24 cellular contexts compared by ENCODE assay signal in genomic region chr4:104763554-104764210, GRCh38.
"Had no signal": no experiment of that assay in that cellular context is flagged by ENCODE, and none has a peak within 500 bp of the region (broad histone marks: within the 10 kb centered on the region; RNA-seq: fewer than 3 reads in every experiment).

No MANE protein-coding gene starts in this region.

- ATAC-seq: activated CD4-positive, alpha-beta T cell treated with anti-CD3 and anti-CD28 coated beads for 36 hours; activated CD8-positive, alpha-beta memory T cell treated with anti-CD3 and anti-CD28 coated beads, Interleukin-2, amount 10 ng/mL, durations not matched to agents 7 days and 5 days; activated CD8-positive, alpha-beta T cell treated with anti-CD3 and anti-CD28 coated beads, Interleukin-2, amount 10 ng/mL, durations not matched to agents 7 days and 5 days; activated T-cell treated with anti-CD3 and anti-CD28 coated beads, Interleukin-2, amount 50 U/mL, for 72 hours; lower lobe of right lung; stimulated activated effector memory CD8-positive, alpha-beta T cell treated with anti-CD3 and anti-CD28 coated beads, Interleukin-12 subunit alpha, Interleukin-12 subunit beta, amount 100 ng/mL, for 72 hours had no signal

- H3K4me3 ChIP-seq: colonic mucosa, esophagus squamous epithelium, hepatocyte, lower lobe of right lung, sigmoid colon, thoracic aorta, uterus had no signal

- H3K27ac ChIP-seq: colonic mucosa, epithelial cell of prostate, esophagus squamous epithelium, hepatocyte, lower lobe of right lung, sigmoid colon, thoracic aorta, uterus had no signal

- DNase-seq: activated CD4-positive, alpha-beta T cell treated with anti-CD3 and anti-CD28 coated beads for 36 hours; activated CD4-positive, CD25-positive, alpha-beta regulatory T cell; activated CD8-positive, alpha-beta memory T cell treated with anti-CD3 and anti-CD28 coated beads, Interleukin-2, amount 10 ng/mL, durations not matched to agents 7 days and 5 days; activated CD8-positive, alpha-beta T cell treated with anti-CD3 and anti-CD28 coated beads, Interleukin-2, amount 10 ng/mL, durations not matched to agents 7 days and 5 days; activated naive CD4-positive, alpha-beta T cell; activated T-cell treated with anti-CD3 and anti-CD28 coated beads, Interleukin-2, amount 50 U/mL, for 72 hours; anterior cingulate cortex; cerebellar nuclear complex; colonic mucosa; effector CD8-positive, alpha-beta T cell; esophagus squamous epithelium; foreskin melanocyte; immature natural killer cell; kidney; lower lobe of right lung; sigmoid colon; small intestine; stimulated activated CD4-positive, alpha-beta T cell treated with anti-CD3 and anti-CD28 coated beads, Interleukin-4, amount 100 ng/mL, for 24 hours; trophoblast cell; uterus had no signal

- H3K4me1 ChIP-seq: colonic mucosa, lower lobe of right lung, uterus had no signal

- H3K27me3 ChIP-seq: colonic mucosa, esophagus squamous epithelium, hepatocyte, sigmoid colon, uterus had no signal

- H3K9me3 ChIP-seq: colonic mucosa, esophagus squamous epithelium, lower lobe of right lung, sigmoid colon, thoracic aorta, uterus had no signal

- H3K36me3 ChIP-seq: colonic mucosa, esophagus squamous epithelium, lower lobe of right lung, sigmoid colon, thoracic aorta, uterus had no signal
